In the genomic region with DNA sequence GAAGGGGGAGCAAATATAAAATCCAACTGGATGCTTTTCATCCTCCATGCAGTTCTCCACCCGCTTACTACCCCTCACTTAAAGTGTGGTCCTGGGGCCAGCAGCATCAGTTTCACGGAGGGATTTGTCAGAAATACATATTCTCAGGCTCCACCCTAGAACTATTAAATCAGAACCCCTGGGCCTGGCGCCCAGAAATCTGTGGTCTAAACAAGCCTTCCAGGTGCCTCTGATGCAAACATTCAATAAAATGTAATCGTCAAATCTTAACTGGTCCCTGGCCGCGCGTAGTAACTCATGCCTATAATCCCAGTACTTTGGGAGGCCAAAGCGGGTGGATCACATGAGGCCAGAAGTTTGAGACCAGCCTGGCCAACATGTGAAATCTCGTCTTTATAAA, we compare ENCODE assay signal across 10 cellular contexts. TPM values are rescaled to one million over a fixed set of nuclear protein-coding genes. Genes with fewer than 3 reads are reported as not detected.
A peak's percentile ranks its signal among the peaks of the same experiment; 100 is the strongest.
DNase-seq lines count a peak whose midpoint lies in the region; ATAC-seq and TF ChIP-seq lines count a peak whose summit lies in the region.
"Had no signal": no experiment of that assay in that cellular context is flagged by ENCODE, and none has a peak within 500 bp of the region (broad histone marks: within the 10 kb centered on the region; RNA-seq: fewer than 3 reads in every experiment).

No MANE protein-coding gene starts in this region.

- 92 to 93% methylated on average over 9 of the region's 9 CpGs for WGBS in testis, 2 donors

- H3K9me3 Mint-ChIP-seq in activated T-cell treated with anti-CD3 and anti-CD28 coated beads, Interleukin-2, amount 50 U/mL, for 24 hours: no peaks in the 10 kb centered on the region
- H3K9me3 Mint-ChIP-seq in activated naive CD8-positive, alpha-beta T cell treated with anti-CD3 and anti-CD28 coated beads, Interleukin-2, amount 50 U/mL, for 24 hours: peaks cover 4% of the 10 kb centered on the region
- H3K9me3 Mint-ChIP-seq: activated naive CD4-positive, alpha-beta T cell treated with anti-CD3 and anti-CD28 coated beads for 36 hours had no signal

- DNase-seq in activated T-cell treated with anti-CD3 and anti-CD28 coated beads, Interleukin-2, amount 50 U/mL, for 24 hours: no peak
- DNase-seq in activated T-cell treated with anti-CD3 and anti-CD28 coated beads for 4 hours (no peak), left lung (no peak), testis (no peak), midbrain (lab: John Stamatoyannopoulos, UW) (no peak), GM10266 (ENCODE audit: extremely low spot score) (no peak), NCI-H1694 (lab: John Stamatoyannopoulos, UW) (no peak)
- no peak for DNase-seq in activated naive CD8-positive, alpha-beta T cell treated with anti-CD3 and anti-CD28 coated beads, Interleukin-2, amount 50 U/mL, for 24 hours
- DNase-seq: stimulated activated CD4-positive, alpha-beta T cell treated with anti-CD3 and anti-CD28 coated beads, Interleukin-2, amount 100 ng/mL, for 48 hours had no signal

- no peak for ATAC-seq in activated naive CD8-positive, alpha-beta T cell treated with anti-CD3 and anti-CD28 coated beads, Interleukin-2, amount 50 U/mL, for 24 hours
- no peak for ATAC-seq in left lung

- H3K4me3 ChIP-seq in left lung: peak overlapping the region in 1 of 2 donors; percentile 2
- no peak overlapping the region for H3K4me3 ChIP-seq in testis

- no peaks in the 10 kb centered on the region for H3K27me3 ChIP-seq in left lung
- no peaks in the 10 kb centered on the region for H3K27me3 ChIP-seq in testis

- H3K27ac ChIP-seq in left lung (peak overlapping the region; percentile 75 to 91), testis (peak overlapping the region; percentile 36 to 83)

- intact Hi-C loops in left lung (cut with DNase I): no loop called here
- intact Hi-C loops in testis (cut with DNase I; ENCODE audit: low total_unique reads): no loop called here

- H3K36me3 ChIP-seq in left lung (peaks cover 0 to 6% of the 10 kb centered on the region in 2 donors), testis (ENCODE audit: low read depth, missing control alignments) (no peaks in the 10 kb centered on the region)

- H3K9me3 ChIP-seq in left lung (no peaks in the 10 kb centered on the region), testis (no peaks in the 10 kb centered on the region)

- no peak for TF ChIP-seq POLR2A in testis (IDR thresholded peaks at IDR 0.05)

- TF ChIP-seq CTCF in left lung (IDR thresholded peaks at IDR 0.05): no peak
- TF ChIP-seq CTCF in testis (IDR thresholded peaks at IDR 0.05): no peak
- TF ChIP-seq CTCF in GM10266 (IDR thresholded peaks at IDR 0.05; ENCODE audit: control insufficient read depth, insufficient read depth, low read depth, missing control alignments): no peak

- H3K4me1 ChIP-seq in left lung (peaks cover under 1 to 71% of the 10 kb centered on the region in 2 donors), testis (peaks cover 5% of the 10 kb centered on the region)

- peaks cover 2% of the 10 kb centered on the region for H3K36me3 Mint-ChIP-seq in activated T-cell treated with anti-CD3 and anti-CD28 coated beads, Interleukin-2, amount 50 U/mL, for 24 hours (ENCODE audit: low read depth)
- H3K36me3 Mint-ChIP-seq in activated naive CD8-positive, alpha-beta T cell treated with anti-CD3 and anti-CD28 coated beads, Interleukin-2, amount 50 U/mL, for 24 hours (ENCODE audit: low read depth): peaks cover 3% of the 10 kb centered on the region

- H3K4me1 Mint-ChIP-seq in activated T-cell treated with anti-CD3 and anti-CD28 coated beads, Interleukin-2, amount 50 U/mL, for 24 hours (ENCODE audit: low read depth): peaks cover 67% of the 10 kb centered on the region
- H3K4me1 Mint-ChIP-seq in activated naive CD8-positive, alpha-beta T cell treated with anti-CD3 and anti-CD28 coated beads, Interleukin-2, amount 50 U/mL, for 24 hours: peaks cover 63% of the 10 kb centered on the region

- no peaks in the 10 kb centered on the region for H3K27me3 Mint-ChIP-seq in activated T-cell treated with anti-CD3 and anti-CD28 coated beads, Interleukin-2, amount 50 U/mL, for 24 hours
- no peaks in the 10 kb centered on the region for H3K27me3 Mint-ChIP-seq in activated naive CD8-positive, alpha-beta T cell treated with anti-CD3 and anti-CD28 coated beads, Interleukin-2, amount 50 U/mL, for 24 hours

- H3K4me3 Mint-ChIP-seq in activated T-cell treated with anti-CD3 and anti-CD28 coated beads, Interleukin-2, amount 50 U/mL, for 24 hours: peak overlapping the region; percentile 71
- H3K4me3 Mint-ChIP-seq in activated naive CD8-positive, alpha-beta T cell treated with anti-CD3 and anti-CD28 coated beads, Interleukin-2, amount 50 U/mL, for 24 hours: peak overlapping the region; percentile 80
- H3K4me3 Mint-ChIP-seq: activated naive CD4-positive, alpha-beta T cell treated with anti-CD3 and anti-CD28 coated beads for 36 hours had no signal

- peak overlapping the region; percentile 98 for H3K27ac Mint-ChIP-seq in activated T-cell treated with anti-CD3 and anti-CD28 coated beads, Interleukin-2, amount 50 U/mL, for 24 hours
- H3K27ac Mint-ChIP-seq in activated naive CD8-positive, alpha-beta T cell treated with anti-CD3 and anti-CD28 coated beads, Interleukin-2, amount 50 U/mL, for 24 hours: peak overlapping the region; percentile 98

RNA-seq across cellular contexts. Expression of gene ATXN1, which starts 47.7 kb away (rescaled TPM):
- total RNA-seq in left lung (10 to 100 TPM; 52.5 to 67.4 TPM), testis (10 to 100 TPM; 64.3 to 84.1 TPM)
- polyA plus RNA-seq in testis (ENCODE audit: insufficient read depth, low read depth, low replicate concordance): 12.8 TPM
